In the genomic region with DNA sequence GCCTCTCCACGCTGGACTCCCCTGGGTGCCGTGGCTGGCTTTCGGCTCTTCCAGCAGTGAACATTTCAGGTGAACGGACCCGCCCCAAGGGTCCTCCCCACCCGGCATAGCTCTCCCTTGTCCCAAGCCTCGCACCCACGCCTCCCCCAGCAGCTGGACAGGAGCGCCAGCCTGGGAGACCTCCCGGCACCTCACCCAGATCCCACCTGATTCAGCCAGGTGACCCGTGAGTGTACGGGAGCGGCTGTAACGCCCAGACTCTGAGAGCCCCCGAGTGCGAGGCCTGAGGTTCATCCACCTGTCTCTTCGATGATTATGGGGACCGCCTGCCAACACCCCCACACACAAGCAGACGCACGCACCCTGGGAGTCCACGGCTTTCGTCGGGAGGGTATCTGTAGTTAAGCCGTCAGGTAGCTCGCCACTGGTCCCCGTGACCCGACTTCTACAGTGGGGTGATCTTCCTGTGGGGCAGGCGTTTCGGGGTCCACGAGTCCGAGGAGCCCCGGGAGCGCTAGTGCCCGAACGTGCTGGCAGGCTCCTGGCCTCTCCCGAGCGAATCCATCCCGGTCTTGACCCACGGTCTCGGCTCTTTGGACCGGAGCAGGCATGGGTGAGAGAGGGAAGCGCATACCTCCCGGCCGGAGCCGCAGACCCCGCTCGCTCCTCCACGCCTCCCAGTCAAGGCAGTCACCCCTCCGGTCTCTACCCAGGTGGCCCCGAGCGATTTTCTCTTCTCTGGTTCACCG, we compare ENCODE assay signal across 1 cellular context.
TF ChIP-seq lines count a peak whose summit lies in the region.

No MANE protein-coding gene starts in this region.

TF ChIP-seq in GM12878, 131 proteins besides CTCF, POLR2A, EP300 and RAD21:
- TF ChIP-seq EED (IDR thresholded peaks at IDR 0.05; ENCODE audit: low read depth) (0 out of 2 replicates have a peak, but pooled peaks have one; percentile 6), YBX1 (IDR thresholded peaks at IDR 0.05) (no peak), PAX8 (IDR thresholded peaks at IDR 0.05) (no peak), BHLHE40 (IDR thresholded peaks at IDR 0.05; ENCODE audit: borderline replicate concordance in 1 of 2, low read depth in 2 of 2, low read length in 1 of 2) (peak in 1 of 2 experiments; percentile 3; a peak in 1 of 4 replicates), SIN3A (IDR thresholded peaks at IDR 0.05; ENCODE audit: low read depth, low read length) (peak; percentile 18; the same call in 1 of the 2 replicates)
TF ChIP-seq in GM12878: peak in this region for 3.
